Comparison of ENCODE assay signal across 12 cellular contexts in the genomic region with DNA sequence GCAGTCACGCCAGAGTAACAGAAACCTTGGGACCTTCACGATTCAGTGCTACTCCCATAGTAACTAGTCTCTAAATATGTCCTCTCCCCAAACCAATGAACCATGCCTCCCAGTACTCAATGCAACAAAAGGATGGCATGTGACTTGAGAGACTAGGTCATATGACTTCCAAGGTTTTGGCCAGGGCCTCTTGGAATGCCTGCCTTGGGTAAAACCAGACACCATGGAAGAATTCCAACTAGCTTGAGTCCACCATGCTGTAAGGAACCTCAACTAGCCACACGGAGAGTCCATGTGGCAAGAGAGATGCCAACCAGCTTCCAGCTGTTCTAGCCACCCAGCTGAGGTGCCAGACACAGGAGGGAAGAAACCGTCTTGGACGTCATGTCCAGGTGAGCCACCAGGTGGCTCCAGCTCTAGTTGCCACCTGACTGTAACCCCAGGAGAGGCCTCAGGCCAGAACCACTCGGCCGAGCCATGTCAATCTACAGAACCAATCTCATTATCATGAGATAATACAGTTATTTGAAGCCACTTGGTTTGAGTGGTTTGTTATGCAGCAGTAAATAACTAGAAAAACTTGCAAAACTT.
A peak's percentile ranks its signal among the peaks of the same experiment; 100 is the strongest.
DNase-seq lines count a peak whose midpoint lies in the region; ATAC-seq, FAIRE-seq and TF ChIP-seq lines count a peak whose summit lies in the region.
"Had no signal": no experiment of that assay in that cellular context is flagged by ENCODE, and none has a peak within 500 bp of the region (broad histone marks: within the 10 kb centered on the region; RNA-seq: fewer than 3 reads in every experiment).

No MANE protein-coding gene starts in this region.

- H3K4me1 ChIP-seq in neutrophil (ENCODE audit: control insufficient read depth in 1 of 2, insufficient read depth in 1 of 2, low read depth in 1 of 2, low read length in 1 of 2), result peaks cover 67 to 74% of the 10 kb centered on the region in 2 experiments

- no peaks in the 10 kb centered on the region for H3K9me3 ChIP-seq in neutrophil

- FAIRE-seq in bronchial epithelial cell (lab: Jason Lieb, UNC), result no peak

- H3K27me3 ChIP-seq in bronchial epithelial cell (ENCODE audit: control insufficient read depth, insufficient read depth, low read length), result no peaks in the 10 kb centered on the region
- H3K27me3 ChIP-seq in neutrophil, result no peaks in the 10 kb centered on the region

- H3K4me3 ChIP-seq in LNCaP clone FGC (ENCODE audit: low read depth, low read length) (no peak overlapping the region), bronchial epithelial cell (ENCODE audit: low read depth, low read length) (no peak overlapping the region), neutrophil (ENCODE audit: low read depth in 1 of 2, low read length in 1 of 2) (no peak overlapping the region)

- DNase-seq in NCI-H526 (lab: John Stamatoyannopoulos, UW) (peak; percentile 9 to 53), NCI-H526 treated with DMSO at 0.1 percent for 48 hours (lab: John Stamatoyannopoulos, UW) (no peak), LNCaP clone FGC (ENCODE audit: low read depth) (no peak), bronchial epithelial cell (ENCODE audit: low read depth) (peak; percentile 26), cerebellum (ENCODE audit: low spot score) (no peak)
- DNase-seq: activated gamma-delta T cell treated with Interleukin-2 at 50 U/mL for 16 hours, nephron progenitor cell, SHP77 treated with DMSO at 0.1 percent for 48 hours had no signal

- TF ChIP-seq CTCF in LNCaP clone FGC (IDR thresholded peaks at IDR 0.05; ENCODE audit: control insufficient read depth, extremely low read depth, insufficient read depth) (0 out of 2 replicates have a peak, but pooled peaks have one; percentile 22), bronchial epithelial cell (IDR thresholded peaks at IDR 0.05; ENCODE audit: insufficient read depth, low read length, severe bottlenecking) (peak; percentile 59), neutrophil (IDR thresholded peaks at IDR 0.05) (peak; percentile 40)

- no peak overlapping the region for H3K27ac ChIP-seq in neutrophil
- H3K27ac ChIP-seq: HL-60 had no signal

- H3K36me3 ChIP-seq in bronchial epithelial cell (ENCODE audit: control insufficient read depth, insufficient read depth, low read length), result no peaks in the 10 kb centered on the region
- no peaks in the 10 kb centered on the region for H3K36me3 ChIP-seq in neutrophil

- no peak for ATAC-seq in GM21360 (IDR thresholded peaks at IDR 0.05; ENCODE audit: unreplicated experiment)
- no peak for ATAC-seq in GM21737 (IDR thresholded peaks at IDR 0.05; ENCODE audit: unreplicated experiment)

Comparison
In these comparisons a context has a peak if more than half of its experiments do, and no peak if none do; other contexts are left out.
1. DNase-seq: peak in NCI-H526 (2 of 2) and bronchial epithelial cell (single experiment); none in NCI-H526 treated with DMSO at 0.1 percent for 48 hours (single experiment), LNCaP clone FGC (single experiment) and cerebellum (single experiment).
2. Peak in every context shown above with its lines, with median percentiles within 50 percentile points of each other: CTCF ChIP-seq.